ENCODE assay signal across 2 cellular contexts in genomic region chr1:175725684-175726083, GRCh38.
TF ChIP-seq lines count a peak whose summit lies in the region.

No MANE protein-coding gene starts in this region.

TF ChIP-seq in K562, 482 proteins besides CTCF, POLR2A, EP300 and RAD21 (continues in another document):
- no peak for TF ChIP-seq ESRRA (IDR thresholded peaks at IDR 0.05; ENCODE audit: borderline replicate concordance, low read depth)
- no peak for TF ChIP-seq HCFC1 (IDR thresholded peaks at IDR 0.05; ENCODE audit: low read depth, low read length)
- no peak for TF ChIP-seq ZNF655 (CRISPR knock-in tag; IDR thresholded peaks at IDR 0.05)
- no peak for TF ChIP-seq TRIM25 (IDR thresholded peaks at IDR 0.05; ENCODE audit: borderline replicate concordance)
- TF ChIP-seq EP400 (IDR thresholded peaks at IDR 0.05) = no peak
- TF ChIP-seq ARID1B (IDR thresholded peaks at IDR 0.05) = no peak
- TF ChIP-seq ZBTB17 (CRISPR knock-in tag; IDR thresholded peaks at IDR 0.05) = no peak
- no peak for TF ChIP-seq SPI1 (IDR thresholded peaks at IDR 0.05; ENCODE audit: borderline replicate concordance, low read depth, low read length)
- TF ChIP-seq BCL6 (CRISPR knock-in tag; IDR thresholded peaks at IDR 0.05) = no peak
- no peak for TF ChIP-seq MXI1 (IDR thresholded peaks at IDR 0.05; ENCODE audit: low read depth, low read length)
- TF ChIP-seq CUX1 (CRISPR knock-in tag; IDR thresholded peaks at IDR 0.05) = no peak
- 0 out of 2 replicates have a peak, but pooled peaks have one; percentile 24 for TF ChIP-seq BACH1 (tag; IDR thresholded peaks at IDR 0.05)
- no peak for TF ChIP-seq STAT5A (IDR thresholded peaks at IDR 0.05; ENCODE audit: borderline replicate concordance, low read length)
- TF ChIP-seq SRSF9 (IDR thresholded peaks at IDR 0.05; ENCODE audit: borderline replicate concordance, low read depth, low read length) = no peak
- TF ChIP-seq ELK3 (CRISPR knock-in tag; IDR thresholded peaks at IDR 0.05) = no peak
- peak; percentile 59; the same call in 1 of the 2 replicates for TF ChIP-seq ZNF584 (CRISPR knock-in tag; IDR thresholded peaks at IDR 0.05; ENCODE audit: low read depth)
- no peak for TF ChIP-seq SAFB (IDR thresholded peaks at IDR 0.05; ENCODE audit: borderline replicate concordance, low read depth, low read length)
- no peak for TF ChIP-seq PHB (CRISPR knock-in tag; IDR thresholded peaks at IDR 0.05)
- TF ChIP-seq GTF2B (IDR thresholded peaks at IDR 0.05; ENCODE audit: extremely low read depth, insufficient read length) = no peak

TF ChIP-seq in HepG2, 621 proteins besides CTCF, POLR2A, EP300 and RAD21:
- no peak for TF ChIP-seq PATZ1 (CRISPR knock-in tag; IDR thresholded peaks at IDR 0.05)
- peak; percentile 33; the same call in 1 of the 2 replicates for TF ChIP-seq ZSCAN9 (CRISPR knock-in tag; IDR thresholded peaks at IDR 0.05; ENCODE audit: borderline replicate concordance)
- 0 out of 2 replicates have a peak, but pooled peaks have one; percentile 22 for TF ChIP-seq ZNF644 (CRISPR knock-in tag; IDR thresholded peaks at IDR 0.05; ENCODE audit: low read depth)
- TF ChIP-seq KDM4B (CRISPR knock-in tag; IDR thresholded peaks at IDR 0.05) = no peak
- 0 out of 2 replicates have a peak, but pooled peaks have one; percentile 42 for TF ChIP-seq ZBTB43 (CRISPR knock-in tag; conservative IDR thresholded peaks at IDR 0.05)
- TF ChIP-seq SIX4 (CRISPR knock-in tag; IDR thresholded peaks at IDR 0.05) = no peak
- TF ChIP-seq MIER2 (CRISPR knock-in tag; IDR thresholded peaks at IDR 0.05) = peak; percentile 98
- TF ChIP-seq ZNF510 (CRISPR knock-in tag; IDR thresholded peaks at IDR 0.05; ENCODE audit: low read depth) = no peak
- TF ChIP-seq HNRNPL (IDR thresholded peaks at IDR 0.05; ENCODE audit: low read depth, low read length) = no peak
- TF ChIP-seq MLLT10 (CRISPR knock-in tag; IDR thresholded peaks at IDR 0.05) = no peak
- TF ChIP-seq EHMT2 (IDR thresholded peaks at IDR 0.05; ENCODE audit: borderline replicate concordance, low read depth, low read length) = peak; percentile 95
- TF ChIP-seq ZNF143 (CRISPR knock-in tag; IDR thresholded peaks at IDR 0.05) = no peak
- peak; percentile 52; the same call in 1 of the 2 replicates for TF ChIP-seq KLF6 (CRISPR knock-in tag; IDR thresholded peaks at IDR 0.05)
- TF ChIP-seq MAZ (IDR thresholded peaks at IDR 0.05; ENCODE audit: borderline replicate concordance, low read depth, low read length) = no peak
- no peak for TF ChIP-seq MAZ (CRISPR knock-in tag; IDR thresholded peaks at IDR 0.05; ENCODE audit: low read depth)
- 0 out of 2 replicates have a peak, but pooled peaks have one; percentile 40 for TF ChIP-seq ZFP37 (CRISPR knock-in tag; IDR thresholded peaks at IDR 0.05; ENCODE audit: borderline replicate concordance)
- no peak for TF ChIP-seq ZNF558 (CRISPR knock-in tag; IDR thresholded peaks at IDR 0.05; ENCODE audit: borderline replicate concordance)
- TF ChIP-seq XBP1 (CRISPR knock-in tag; IDR thresholded peaks at IDR 0.05) = 0 out of 2 replicates have a peak, but pooled peaks have one; percentile 26
- peak; percentile 84 to 97 for TF ChIP-seq REST (IDR thresholded peaks at IDR 0.05; ENCODE audit: borderline replicate concordance in 1 of 2, low read depth in 1 of 2, low read length in 2 of 2)
- no peak for TF ChIP-seq TRIM22 (IDR thresholded peaks at IDR 0.05)
- 0 out of 2 replicates have a peak, but pooled peaks have one; percentile 36 for TF ChIP-seq ERF (CRISPR knock-in tag; IDR thresholded peaks at IDR 0.05)
- no peak for TF ChIP-seq ZBTB7B (CRISPR knock-in tag; IDR thresholded peaks at IDR 0.05)
- no peak for TF ChIP-seq HBP1 (CRISPR knock-in tag; IDR thresholded peaks at IDR 0.05; ENCODE audit: low read depth)
- no peak for TF ChIP-seq CCAR2 (optimal IDR thresholded peaks at IDR 0.05; ENCODE audit: low read depth, low read length)
- TF ChIP-seq NR3C1 (CRISPR knock-in tag; IDR thresholded peaks at IDR 0.05) = no peak
- no peak for TF ChIP-seq ZNF33A (CRISPR knock-in tag; IDR thresholded peaks at IDR 0.05; ENCODE audit: borderline replicate concordance)
- peak; percentile 94; the same call in 1 of the 2 replicates for TF ChIP-seq WIZ (CRISPR knock-in tag; IDR thresholded peaks at IDR 0.05)
- 0 out of 2 replicates have a peak, but pooled peaks have one; percentile 30 for TF ChIP-seq RARA (CRISPR knock-in tag; IDR thresholded peaks at IDR 0.05)
- no peak for TF ChIP-seq ZNF484 (CRISPR knock-in tag; IDR thresholded peaks at IDR 0.05; ENCODE audit: borderline replicate concordance, low read depth)
- TF ChIP-seq TSC22D2 (CRISPR knock-in tag; IDR thresholded peaks at IDR 0.05; ENCODE audit: borderline replicate concordance) = 0 out of 2 replicates have a peak, but pooled peaks have one; percentile 40
- TF ChIP-seq ZNF792 (CRISPR knock-in tag; IDR thresholded peaks at IDR 0.05) = 0 out of 2 replicates have a peak, but pooled peaks have one; percentile 28
- no peak for TF ChIP-seq MIER3 (CRISPR knock-in tag; IDR thresholded peaks at IDR 0.05; ENCODE audit: borderline replicate concordance)
- no peak for TF ChIP-seq ZIK1 (CRISPR knock-in tag; IDR thresholded peaks at IDR 0.05; ENCODE audit: borderline replicate concordance, low read depth)
- peak; percentile 14; the same call in 1 of the 2 replicates for TF ChIP-seq SALL1 (CRISPR knock-in tag; IDR thresholded peaks at IDR 0.05)
- TF ChIP-seq HOXA5 (CRISPR knock-in tag; IDR thresholded peaks at IDR 0.05) = 0 out of 2 replicates have a peak, but pooled peaks have one; percentile 37
- no peak for TF ChIP-seq MYPOP (CRISPR knock-in tag; IDR thresholded peaks at IDR 0.05)
- peak; percentile 46; the same call in 1 of the 2 replicates for TF ChIP-seq HDAC2 (CRISPR knock-in tag; IDR thresholded peaks at IDR 0.05)
